Comparison of ENCODE assay signal across 18 cellular contexts in the genomic region with DNA sequence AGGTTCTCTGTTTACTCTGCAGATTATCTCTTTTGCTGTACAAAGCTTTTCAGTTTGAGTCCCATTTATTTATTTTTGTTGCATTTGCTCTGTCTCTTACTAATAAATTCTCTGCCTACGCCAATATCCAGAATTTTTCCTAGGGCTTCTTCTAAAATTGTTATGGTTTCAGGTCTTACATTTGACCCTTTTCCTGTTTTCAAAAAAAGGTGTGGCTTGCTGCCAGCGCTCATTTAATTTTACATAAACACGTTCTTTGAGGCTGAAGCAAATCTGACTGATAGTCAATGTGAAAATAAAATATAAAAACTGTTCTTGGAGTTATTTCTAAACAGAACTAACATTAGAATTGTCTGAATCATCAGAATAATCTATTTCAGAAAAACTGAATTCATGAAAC. TPM values are rescaled to one million over a fixed set of nuclear protein-coding genes. Genes with fewer than 3 reads are reported as not detected.
DNase-seq lines count a peak whose midpoint lies in the region; TF ChIP-seq lines count a peak whose summit lies in the region.
"Had no signal": no experiment of that assay in that cellular context is flagged by ENCODE, and none has a peak within 500 bp of the region (broad histone marks: within the 10 kb centered on the region; RNA-seq: fewer than 3 reads in every experiment).

No MANE protein-coding gene starts in this region.

- TF ChIP-seq CTCF in chondrocyte (IDR thresholded peaks at IDR 0.05) (no peak), fibroblast of villous mesenchyme (IDR thresholded peaks at IDR 0.05; ENCODE audit: insufficient read depth, low read depth, low read length) (no peak), osteocyte (IDR thresholded peaks at IDR 0.05) (no peak), OCI-LY7 (conservative IDR thresholded peaks at IDR 0.05; ENCODE audit: low read length) (no peak)

- no peaks in the 10 kb centered on the region for H3K9me3 ChIP-seq in OCI-LY7 (ENCODE audit: low read length)

- H3K36me3 Mint-ChIP-seq in chondrocyte (ENCODE audit: low read depth) (peaks cover 23% of the 10 kb centered on the region), osteocyte (ENCODE audit: unreplicated experiment) (peaks cover 42% of the 10 kb centered on the region)
- H3K36me3 Mint-ChIP-seq: CD14-positive monocyte had no signal

- 0 out of 2 replicates have a peak overlapping the region, but pooled peaks have one; percentile 18 for H3K27ac ChIP-seq in ACC112 (ENCODE audit: low read depth, low read length)
- no peak overlapping the region for H3K27ac ChIP-seq in OCI-LY7 (ENCODE audit: low read depth, low read length, poor library complexity, severe bottlenecking)
- H3K27ac ChIP-seq: 22Rv1, A549, BLaER1, HL-60 had no signal

- no peaks in the 10 kb centered on the region for H3K27me3 ChIP-seq in ACC112 (ENCODE audit: insufficient read depth, low read length)
- H3K27me3 ChIP-seq: BLaER1 had no signal

- H3K27ac Mint-ChIP-seq in chondrocyte (ENCODE audit: unreplicated experiment) = peak overlapping the region; percentile 18
- peak overlapping the region; percentile 45 for H3K27ac Mint-ChIP-seq in osteocyte (ENCODE audit: unreplicated experiment)
- H3K27ac Mint-ChIP-seq: CD14-positive monocyte; CD4-positive, alpha-beta memory T cell had no signal

- H3K27me3 Mint-ChIP-seq in chondrocyte (ENCODE audit: low read depth) (no peaks in the 10 kb centered on the region), osteocyte (ENCODE audit: unreplicated experiment) (no peaks in the 10 kb centered on the region)

- H2AFZ ChIP-seq in ACC112 (ENCODE audit: low read length, unreplicated experiment) (no peak overlapping the region), OCI-LY7 (ENCODE audit: low read length) (no peak overlapping the region)

- H3K4me1 Mint-ChIP-seq in chondrocyte (ENCODE audit: low read depth) (peaks cover 35% of the 10 kb centered on the region), osteocyte (ENCODE audit: unreplicated experiment) (peaks cover 28% of the 10 kb centered on the region)
- H3K4me1 Mint-ChIP-seq: CD14-positive monocyte; CD4-positive, alpha-beta memory T cell had no signal

- H3K4me3 ChIP-seq in ACC112 (ENCODE audit: low read depth, low read length) = no peak overlapping the region
- no peak overlapping the region for H3K4me3 ChIP-seq in fibroblast of villous mesenchyme (ENCODE audit: low read depth, low read length)
- H3K4me3 ChIP-seq in OCI-LY7 (ENCODE audit: low read depth, low read length, poor library complexity, severe bottlenecking) = no peak overlapping the region
- H3K4me3 ChIP-seq: A549, BLaER1 had no signal

- BruUV-seq in OCI-LY7 (replicated peaks; lab: Mats Ljungman, UMichigan) = no TSS peak

- CTCF ChIA-PET in OCI-LY7 (lab: Charles Lee; ENCODE audit: unreplicated experiment) = no interaction called here

- no peak overlapping the region for H3K4me2 ChIP-seq in OCI-LY7 (ENCODE audit: low read length)
- H3K4me2 ChIP-seq: A549, BLaER1 had no signal

- H3K9me3 Mint-ChIP-seq in chondrocyte (ENCODE audit: low read depth) = peaks cover 19% of the 10 kb centered on the region
- peaks cover 18% of the 10 kb centered on the region for H3K9me3 Mint-ChIP-seq in osteocyte (ENCODE audit: unreplicated experiment)

- peaks cover 23% of the 10 kb centered on the region for H3K4me1 ChIP-seq in ACC112 (ENCODE audit: control insufficient read depth, insufficient read depth, low read length, unreplicated experiment)
- no peaks in the 10 kb centered on the region for H3K4me1 ChIP-seq in OCI-LY7 (ENCODE audit: insufficient read depth, low read length, poor library complexity, severe bottlenecking)
- H3K4me1 ChIP-seq: BLaER1 had no signal

- H3K79me2 ChIP-seq in ACC112 (ENCODE audit: control insufficient read depth, insufficient read depth, low read length, unreplicated experiment) (peaks cover 77% of the 10 kb centered on the region), OCI-LY7 (ENCODE audit: insufficient read depth, low read depth, low read length) (no peaks in the 10 kb centered on the region)

- POLR2A ChIA-PET in OCI-LY7 (lab: Charles Lee) = no interaction called here

- no peaks in the 10 kb centered on the region for H4K20me1 ChIP-seq in OCI-LY7 (ENCODE audit: insufficient read depth, low read length)
- H4K20me1 ChIP-seq: BLaER1 had no signal

- H3K4me3 Mint-ChIP-seq in chondrocyte (ENCODE audit: unreplicated experiment) = no peak overlapping the region
- no peak overlapping the region for H3K4me3 Mint-ChIP-seq in osteocyte (ENCODE audit: unreplicated experiment)
- H3K4me3 Mint-ChIP-seq: CD14-positive monocyte; CD4-positive, alpha-beta memory T cell had no signal

- DNase-seq in chondrocyte (ENCODE audit: low spot score) = no peak
- peak; percentile 23 for DNase-seq in fibroblast of villous mesenchyme (ENCODE audit: low read depth)
- DNase-seq in osteocyte (ENCODE audit: extremely low spot score, unreplicated experiment) = no peak
- no peak for DNase-seq in OCI-LY7 (ENCODE audit: low spot score)
- DNase-seq in NCI-H2171 treated with DMSO at 0.1 percent for 48 hours (lab: John Stamatoyannopoulos, UW) = no peak
- no peak for DNase-seq in kidney glomerular epithelial cell (lab: John Stamatoyannopoulos, UW)
- DNase-seq: CD4-positive, alpha-beta memory T cell; DMS153; DMS79; GDM1; GOT3; H7 had no signal

- H3K36me3 ChIP-seq in ACC112 (ENCODE audit: insufficient read depth, low read length) (peaks cover 69% of the 10 kb centered on the region), OCI-LY7 (ENCODE audit: insufficient read depth, low read length) (peaks cover 9% of the 10 kb centered on the region; the same call in 1 of the 2 replicates)

- intact Hi-C loops in OCI-LY7 (cut with micrococcal nuclease; ENCODE audit: unreplicated experiment) = no loop called here

- 0 out of 2 replicates have a peak, but pooled peaks cover 3% of the 10 kb centered on the region for H3K9me2 ChIP-seq in OCI-LY7 (ENCODE audit: insufficient read depth, low read length)

RNA-seq across cellular contexts. Expression of gene DCBLD2, which starts 32.1 kb away (rescaled TPM):
- total RNA-seq in chondrocyte = 51.8 to 64.1 TPM (median 63.2 TPM) in 3 replicates
- 225 and 300 TPM in 2 replicates for total RNA-seq in fibroblast of villous mesenchyme
- total RNA-seq in osteocyte = 83.2 and 85.5 TPM in 2 replicates
- 9.2 and 12.0 TPM in 2 replicates for total RNA-seq in OCI-LY7 (2014; rRNA removed; shearing (Covaris generic))
- 11.9 and 16.2 TPM in 2 replicates for total RNA-seq in OCI-LY7 (2022)
